21 cellular contexts compared by ENCODE assay signal in the genomic region with DNA sequence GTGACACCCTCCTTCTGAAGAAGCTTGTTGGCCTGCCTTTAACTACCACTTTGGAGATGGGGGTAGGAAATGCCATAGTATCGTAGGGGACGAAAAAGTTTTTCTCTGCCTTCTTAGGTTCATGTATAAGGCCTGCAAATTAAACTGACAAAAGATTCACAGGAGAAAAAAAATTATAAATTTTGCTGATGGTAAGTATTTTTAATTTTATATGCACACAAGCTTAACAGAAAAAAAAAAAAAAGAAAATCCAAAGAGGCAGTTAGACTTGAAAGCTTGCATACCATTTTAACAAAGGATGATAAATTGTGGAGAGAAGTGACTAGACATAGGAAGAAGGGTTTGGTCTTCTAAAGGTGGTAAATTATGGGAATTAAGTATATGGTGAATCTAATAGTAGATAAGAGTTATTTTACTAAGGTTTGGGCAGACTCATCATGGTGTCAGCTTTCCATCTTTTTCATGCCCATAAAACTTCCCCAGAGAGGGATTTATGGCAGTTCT.
A peak's percentile ranks its signal among the peaks of the same experiment; 100 is the strongest.
DNase-seq lines count a peak whose midpoint lies in the region; ATAC-seq, FAIRE-seq and TF ChIP-seq lines count a peak whose summit lies in the region.
"Had no signal": no experiment of that assay in that cellular context is flagged by ENCODE, and none has a peak within 500 bp of the region (broad histone marks: within the 10 kb centered on the region; RNA-seq: fewer than 3 reads in every experiment).

No MANE protein-coding gene starts in this region.

- ATAC-seq in A549: no peak
- ATAC-seq in GM12878: no peak
- ATAC-seq: GM23338 had no signal

- peaks cover 7% of the 10 kb centered on the region for H3K9me3 Mint-ChIP-seq in type B pancreatic cell
- H3K9me3 Mint-ChIP-seq: CD4-positive, alpha-beta T cell; GM23338; HFFc6; IgD-negative memory B cell had no signal

- H3K27ac ChIP-seq in A549 (no peak overlapping the region), GM12878 (ENCODE audit: control insufficient read depth, insufficient read depth) (peak overlapping the region; percentile 41), mesendoderm (ENCODE audit: low read depth, low read length) (no peak overlapping the region)
- H3K27ac ChIP-seq: C4-2B had no signal

- H3K4me1 ChIP-seq in A549 (peaks cover 5% of the 10 kb centered on the region; the same call in 1 of the 3 replicates), GM12878 (ENCODE audit: control insufficient read depth, insufficient read depth, low read length) (peaks cover 44% of the 10 kb centered on the region), mesendoderm (ENCODE audit: control insufficient read depth, low read depth, low read length) (no peaks in the 10 kb centered on the region)

- H2AK5ac ChIP-seq in mesendoderm (ENCODE audit: low read length): no peak overlapping the region

- no peak for TF ChIP-seq POLR2A in A549 (IDR thresholded peaks at IDR 0.05; ENCODE audit: low read length)
- no peak for TF ChIP-seq POLR2A in GM12891 (IDR thresholded peaks at IDR 0.05; ENCODE audit: low read depth, low read length)
- TF ChIP-seq POLR2A in GM12878 (IDR thresholded peaks at IDR 0.05; ENCODE audit: low read depth, low read length): no peak

- no peaks in the 10 kb centered on the region for H4K20me1 ChIP-seq in GM12878 (ENCODE audit: control insufficient read depth, insufficient read depth)

- CTCF ChIA-PET in A549 (lab: Yijun Ruan, JAX): interaction anchor here (0.7 to 0.8 kb wide), 2 partner anchors 62 to 278 kb away, joined by 3 read pairs; no protein-coding TSS in a partner anchor
- CTCF ChIA-PET in GM12878 (lab: Yijun Ruan, JAX): interaction anchor here (0.7 to 1.1 kb wide), 3 partner anchors 11 to 91 kb away, joined by 4 to 5 read pairs (median 5); no protein-coding TSS in a partner anchor

- H3K4me2 ChIP-seq in A549 (no peak overlapping the region), GM12878 (ENCODE audit: control insufficient read depth, insufficient read depth) (no peak overlapping the region), mesendoderm (ENCODE audit: low read length) (no peak overlapping the region)
- H3K4me2 ChIP-seq: GM23338 had no signal

- TF ChIP-seq CTCF in A549 (IDR thresholded peaks at IDR 0.05) (no peak), GM12878 (IDR thresholded peaks at IDR 0.05 in 2 of 3, conservative IDR thresholded peaks at IDR 0.05 in 1 of 3; ENCODE audit: control insufficient read depth in 2 of 3, extremely low read depth in 1 of 3, insufficient read depth in 1 of 3, low read depth in 3 of 3, low read length in 3 of 3) (no peak), type B pancreatic cell (conservative IDR thresholded peaks at IDR 0.05) (no peak)

- peak overlapping the region; percentile 26 for H3K4me3 Mint-ChIP-seq in type B pancreatic cell
- H3K4me3 Mint-ChIP-seq: B cell; CD4-positive, alpha-beta T cell; GM23338; HFFc6; IgD-negative memory B cell had no signal

- no peak overlapping the region for H4K5ac ChIP-seq in mesendoderm (ENCODE audit: low read length)

- no peak overlapping the region for H2BK120ac ChIP-seq in mesendoderm (ENCODE audit: low read depth, low read length)

- FAIRE-seq in A549 (lab: Jason Lieb, UNC) (no peak), GM12891 (lab: Jason Lieb, UNC) (peak; percentile 45), GM12878 (lab: Jason Lieb, UNC) (no peak)
- FAIRE-seq: H54, HTR-8/SVneo had no signal

- WGBS in A549 (ENCODE audit: missing lambda C conversion rate): 82% methylated on average over 2 of the region's 2 CpGs
- 100% methylated on average over 2 of the region's 2 CpGs for WGBS in GM12878 (ENCODE audit: insufficient coverage, insufficient replicate concordance, low lambda C conversion rate, missing lambda C conversion rate)
- WGBS in mesendoderm (ENCODE audit: extremely low coverage, insufficient coverage, low lambda C conversion rate): no CpG with 5 or more reads among the region's 2 CpGs

- peaks cover 9% of the 10 kb centered on the region for H3K36me3 Mint-ChIP-seq in type B pancreatic cell

- in situ Hi-C loops in GM12878 (cut with MboI): no loop called here

- no peaks in the 10 kb centered on the region for H3K36me3 ChIP-seq in GM12878 (ENCODE audit: control insufficient read depth in 2 of 2, insufficient read depth in 2 of 2, low read length in 1 of 2)
- no peaks in the 10 kb centered on the region for H3K36me3 ChIP-seq in mesendoderm (ENCODE audit: control insufficient read depth, insufficient read depth, low read length)

- no peaks in the 10 kb centered on the region for H3K79me1 ChIP-seq in mesendoderm (ENCODE audit: low read length)

- H3K9ac ChIP-seq in GM12878 (ENCODE audit: control insufficient read depth, insufficient read depth, low read length) (no peak overlapping the region), mesendoderm (ENCODE audit: low read length) (no peak overlapping the region)

- H3K4me1 Mint-ChIP-seq in type B pancreatic cell (ENCODE audit: unreplicated experiment): peaks cover 16% of the 10 kb centered on the region
- H3K4me1 Mint-ChIP-seq: GM23338 had no signal

- RAD21 ChIA-PET in GM12878 (lab: Charles Lee; ENCODE audit: unreplicated experiment): interaction anchor here (1.0 to 5.3 kb wide), 7 partner anchors 10 to 139 kb away, joined by 3 to 48 read pairs (median 5); no protein-coding TSS in a partner anchor

- TF ChIP-seq RAD21 in A549 (conservative IDR thresholded peaks at IDR 0.05 in 1 of 2, IDR thresholded peaks at IDR 0.05 in 1 of 2) (no peak), GM12878 (IDR thresholded peaks at IDR 0.05; ENCODE audit: insufficient read depth, low read depth, low read length) (no peak)

- H3K27ac Mint-ChIP-seq in type B pancreatic cell: peak overlapping the region; percentile 66
- H3K27ac Mint-ChIP-seq: B cell; CD4-positive, alpha-beta T cell; GM23338; HFFc6; IgD-negative memory B cell had no signal

- BruUV-seq in GM12878 (replicated peaks; lab: Mats Ljungman, UMichigan): no TSS peak

- no peak overlapping the region for H3K4me3 ChIP-seq in A549
- H3K4me3 ChIP-seq in GM12878: no peak overlapping the region
- no peak overlapping the region for H3K4me3 ChIP-seq in mesendoderm (ENCODE audit: low read length)
- H3K4me3 ChIP-seq: GM23338 had no signal

- no peak overlapping the region for H3K18ac ChIP-seq in mesendoderm (ENCODE audit: low read length)

- no peak overlapping the region for H2BK15ac ChIP-seq in mesendoderm (replicated peaks; ENCODE audit: low read depth)

- H2AFZ ChIP-seq in GM12878 (ENCODE audit: control insufficient read depth, low read depth, low read length): no peak overlapping the region
- H2AFZ ChIP-seq: GM23338 had no signal

- H4K8ac ChIP-seq in mesendoderm (ENCODE audit: low read depth, low read length): no peak overlapping the region

- H3K4ac ChIP-seq in mesendoderm (ENCODE audit: low read depth, low read length): no peak overlapping the region

- H3K27me3 ChIP-seq in GM12878 (replicated peaks in 1 of 2; ENCODE audit: control insufficient read depth in 2 of 2, insufficient read depth in 2 of 2, low read length in 1 of 2): no peaks in the 10 kb centered on the region
- no peaks in the 10 kb centered on the region for H3K27me3 ChIP-seq in mesendoderm (ENCODE audit: insufficient read depth, low read length, poor library complexity)

- H3K79me2 ChIP-seq in GM12878 (ENCODE audit: control insufficient read depth, insufficient read depth, low read length): peaks cover 18% of the 10 kb centered on the region
- H3K79me2 ChIP-seq in mesendoderm (ENCODE audit: control insufficient read depth, insufficient read depth, low read length): no peaks in the 10 kb centered on the region

- no peaks in the 10 kb centered on the region for H3K27me3 Mint-ChIP-seq in type B pancreatic cell
- H3K27me3 Mint-ChIP-seq: B cell; CD4-positive, alpha-beta T cell; IgD-negative memory B cell had no signal

- no peak overlapping the region for H3K56ac ChIP-seq in mesendoderm (ENCODE audit: low read length)

- H3K23ac ChIP-seq in mesendoderm (ENCODE audit: low read length): no peak overlapping the region

- SMC1A ChIA-PET in GM12878 (lab: Charles Lee; ENCODE audit: uncharacterized antibody, unreplicated experiment): interaction anchor here (0.6 to 7.9 kb wide), 16 partner anchors 10 to 1117 kb away, joined by 3 to 72 read pairs (median 3); no protein-coding TSS in a partner anchor

- TF ChIP-seq EP300 in A549 (IDR thresholded peaks at IDR 0.05): no peak
- TF ChIP-seq EP300 in GM12878 (IDR thresholded peaks at IDR 0.05; ENCODE audit: borderline replicate concordance in 1 of 2, control insufficient read depth in 1 of 2, low read depth in 2 of 2, low read length in 2 of 2): no peak

- H3K9me3 ChIP-seq in A549: no peaks in the 10 kb centered on the region
- no peaks in the 10 kb centered on the region; the same call in 2 of the 3 replicates for H3K9me3 ChIP-seq in GM12878 (replicated peaks; ENCODE audit: control insufficient read depth, insufficient read depth, low read length)

- intact Hi-C loops in GM12878 (cut with micrococcal nuclease; ENCODE audit: unreplicated experiment): no loop called here

- POLR2A ChIA-PET in A549 (lab: Yijun Ruan, JAX): no interaction called here
- POLR2A ChIA-PET in GM12878 (lab: Charles Lee): interaction anchor here (0.6 to 2.3 kb wide), 3 partner anchors 9 to 31 kb away, joined by 3 to 11 read pairs (median 9); no protein-coding TSS in a partner anchor

- DNase-seq in A549 (ENCODE audit: low read depth in 1 of 2, low spot score in 1 of 2): no peak
- no peak for DNase-seq in GM12891 (ENCODE audit: insufficient read length, low spot score)
- no peak for DNase-seq in GM12878 (ENCODE audit: low read depth, low spot score)
- DNase-seq in type B pancreatic cell (ENCODE audit: extremely low spot score, unreplicated experiment): no peak
- DNase-seq in NCI-H2081 (lab: John Stamatoyannopoulos, UW): no peak
- DNase-seq in mesendoderm: no peak
- DNase-seq in stimulated activated CD4-positive, alpha-beta T cell treated with anti-CD3 and anti-CD28 coated beads, Interleukin-4, amount 100 ng/mL, for 24 hours: no peak
- DNase-seq: 8988T; CD4-positive, alpha-beta T cell; DMS153; DMS79; GDM1; HCEC 1CT; HFFc6; KG1 had no signal

- H2BK5ac ChIP-seq in mesendoderm (ENCODE audit: low read length): no peak overlapping the region

TF ChIP-seq in A549, 52 proteins besides CTCF, POLR2A, EP300 and RAD21:
- TF ChIP-seq MAFK (IDR thresholded peaks at IDR 0.05; ENCODE audit: partially characterized antibody) (peak; percentile 46), CBX8 (IDR thresholded peaks at IDR 0.05) (no peak), TFCP2L1 (CRISPR knock-in tag; IDR thresholded peaks at IDR 0.05) (no peak)
TF ChIP-seq in A549: peak in this region for 1.

TF ChIP-seq in GM12891, 5 proteins besides CTCF, POLR2A, EP300 and RAD21 (continues in another document):
- TF ChIP-seq TAF1 (IDR thresholded peaks at IDR 0.05; ENCODE audit: low read depth, low read length): no peak
- TF ChIP-seq POLR2AphosphoS5 (IDR thresholded peaks at IDR 0.05; ENCODE audit: low read depth, low read length): no peak
- no peak for TF ChIP-seq POU2F2 (IDR thresholded peaks at IDR 0.05; ENCODE audit: low read depth, low read length)
- no peak for TF ChIP-seq SPI1 (IDR thresholded peaks at IDR 0.05; ENCODE audit: low read depth, low read length)
